Comparison of ENCODE assay signal across 8 cellular contexts in the genomic region with DNA sequence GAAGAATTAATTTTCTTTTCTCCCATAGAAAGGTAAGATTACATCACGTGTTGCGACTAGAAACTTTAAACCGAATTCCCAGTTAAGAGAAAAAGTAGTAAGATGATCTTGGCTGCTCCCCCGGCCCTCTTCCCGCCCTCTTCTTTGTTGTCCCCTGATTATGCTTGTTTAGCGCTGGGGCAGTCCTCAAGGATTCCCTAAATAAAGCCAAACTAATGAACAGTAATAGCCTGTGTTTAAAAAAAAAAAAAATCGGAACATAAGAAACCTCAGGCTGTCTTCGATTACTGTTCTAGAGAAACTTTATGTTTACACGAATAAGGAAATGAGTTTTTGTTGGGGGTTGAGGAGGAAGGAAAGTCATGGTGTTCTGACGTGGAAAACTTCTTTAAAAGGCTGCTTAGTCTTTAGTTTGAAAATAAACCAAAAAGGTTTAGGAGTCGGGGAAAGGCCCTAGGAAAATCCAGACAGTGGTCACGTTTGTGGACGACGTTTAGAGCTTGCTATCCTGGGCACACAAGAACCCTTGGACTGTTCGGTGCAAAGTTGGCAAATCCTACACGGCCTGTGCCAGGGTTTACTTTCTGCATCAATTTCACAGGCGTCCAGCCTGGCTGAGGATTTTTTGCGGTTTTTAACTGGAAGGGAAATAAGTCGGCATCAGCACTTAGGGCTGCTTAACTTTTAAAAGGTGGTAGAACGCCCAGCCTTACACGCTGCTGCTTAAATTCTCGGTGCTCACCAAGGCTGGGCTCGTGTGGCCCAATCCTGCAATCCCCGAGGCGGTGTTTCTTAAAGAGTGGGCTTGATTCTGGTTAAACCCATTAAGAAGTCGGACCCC. TPM values are rescaled to one million over a fixed set of nuclear protein-coding genes. Genes with fewer than 3 reads are reported as not detected.
A peak's percentile ranks its signal among the peaks of the same experiment; 100 is the strongest.
DNase-seq lines count a peak whose midpoint lies in the region; ATAC-seq and TF ChIP-seq lines count a peak whose summit lies in the region.

No MANE protein-coding gene starts in this region.

- peak; percentile 42 for DNase-seq in NK-92 treated with Interleukin-12 subunit alpha and Interleukin-12 subunit beta, amount 100 ng/mL, for 24 hours (lab: John Stamatoyannopoulos, UW)
- DNase-seq in NK-92 (lab: John Stamatoyannopoulos, UW; ENCODE audit: unreplicated experiment), result no peak
- DNase-seq in OCI-M1 (lab: John Stamatoyannopoulos, UW), result peak; percentile 78
- DNase-seq in glutamatergic neuron, result peak; percentile 26
- no peak for DNase-seq in omental fat pad (ENCODE audit: low spot score)
- peak; percentile 27 to 37 for DNase-seq in uterus

- peak overlapping the region; percentile 96 to 98 for H3K27ac ChIP-seq in uterus

- H3K4me1 Mint-ChIP-seq in activated naive CD4-positive, alpha-beta T cell treated with anti-CD3 and anti-CD28 coated beads, Interleukin-2, amount 50 U/mL, for 24 hours, result peaks cover 38% of the 10 kb centered on the region
- peaks cover 7% of the 10 kb centered on the region for H3K4me1 Mint-ChIP-seq in glutamatergic neuron (ENCODE audit: low read depth, unreplicated experiment)

- ATAC-seq in omental fat pad (ENCODE audit: low FRiP score) (peak; percentile 15), HG03108 (IDR thresholded peaks at IDR 0.05; ENCODE audit: unreplicated experiment) (no peak)

- H3K4me3 Mint-ChIP-seq in activated naive CD4-positive, alpha-beta T cell treated with anti-CD3 and anti-CD28 coated beads, Interleukin-2, amount 50 U/mL, for 24 hours, result peak overlapping the region; percentile 89
- peak overlapping the region; percentile 90 for H3K4me3 Mint-ChIP-seq in glutamatergic neuron (ENCODE audit: unreplicated experiment)

- H3K36me3 ChIP-seq in uterus, result no peaks in the 10 kb centered on the region

- intact Hi-C loops in uterus (cut with DNase I; ENCODE audit: low total_unique reads), result no loop called here

- H3K4me3 ChIP-seq in uterus, result peak overlapping the region; percentile 71 to 88

- H3K27ac Mint-ChIP-seq in activated naive CD4-positive, alpha-beta T cell treated with anti-CD3 and anti-CD28 coated beads, Interleukin-2, amount 50 U/mL, for 24 hours, result peak overlapping the region; percentile 100
- peak overlapping the region; percentile 96 for H3K27ac Mint-ChIP-seq in glutamatergic neuron (ENCODE audit: unreplicated experiment)

- TF ChIP-seq POLR2A in uterus (IDR thresholded peaks at IDR 0.05), result no peak

- H3K9me3 Mint-ChIP-seq in activated naive CD4-positive, alpha-beta T cell treated with anti-CD3 and anti-CD28 coated beads, Interleukin-2, amount 50 U/mL, for 24 hours, result no peaks in the 10 kb centered on the region
- peaks cover 13% of the 10 kb centered on the region for H3K9me3 Mint-ChIP-seq in glutamatergic neuron (ENCODE audit: unreplicated experiment)

- H3K9me3 ChIP-seq in uterus, result no peaks in the 10 kb centered on the region

- TF ChIP-seq CTCF in glutamatergic neuron (IDR thresholded peaks at IDR 0.05; ENCODE audit: partially characterized antibody, unreplicated experiment) (no peak), omental fat pad (IDR thresholded peaks at IDR 0.05) (no peak), uterus (IDR thresholded peaks at IDR 0.05) (no peak)

- H3K27me3 ChIP-seq in uterus, result no peaks in the 10 kb centered on the region

- H3K4me1 ChIP-seq in uterus, result peaks cover 8 to 11% of the 10 kb centered on the region in 2 donors

- H3K36me3 Mint-ChIP-seq in activated naive CD4-positive, alpha-beta T cell treated with anti-CD3 and anti-CD28 coated beads, Interleukin-2, amount 50 U/mL, for 24 hours, result no peaks in the 10 kb centered on the region
- no peaks in the 10 kb centered on the region for H3K36me3 Mint-ChIP-seq in glutamatergic neuron (ENCODE audit: unreplicated experiment)

- H3K27me3 Mint-ChIP-seq in activated naive CD4-positive, alpha-beta T cell treated with anti-CD3 and anti-CD28 coated beads, Interleukin-2, amount 50 U/mL, for 24 hours, result no peaks in the 10 kb centered on the region
- no peaks in the 10 kb centered on the region for H3K27me3 Mint-ChIP-seq in glutamatergic neuron (ENCODE audit: unreplicated experiment)

RNA-seq across cellular contexts. Expression of gene MAT2B, which starts 1.1 kb away (rescaled TPM):
- total RNA-seq in glutamatergic neuron (ENCODE audit: unreplicated experiment), result 23.1 TPM
- 10 to 100 TPM; 25.7 to 55.0 (median 41.3) TPM for total RNA-seq in omental fat pad
- total RNA-seq in uterus, result 10 to 100 TPM; 40.0 to 93.1 (median 63.2) TPM

RNA-seq across cellular contexts. Expression of gene HMMR, which starts 43.9 kb away (rescaled TPM):
- total RNA-seq in glutamatergic neuron (ENCODE audit: unreplicated experiment) (7.4 TPM), omental fat pad (1 to 10 TPM in 2 of 4 donors, under 1 TPM in 1, not detected in 1; 0.32 to 2.6 (median 1.0) TPM), uterus (10 to 100 TPM in 1 of 4 donors, not detected in 3; 13.8 TPM)

RNA-seq across cellular contexts. Expression of gene NUDCD2, which starts 44.4 kb away (rescaled TPM):
- total RNA-seq in glutamatergic neuron (ENCODE audit: unreplicated experiment) (19.2 TPM), omental fat pad (1 to 10 TPM; 5.2 to 9.8 (median 5.9) TPM), uterus (10 to 100 TPM in 2 of 4 donors, 1 to 10 TPM in 2; 7.6 to 24.8 (median 9.8) TPM)

Comparison
In these comparisons a context has a peak if more than half of its experiments do, and no peak if none do; other contexts are left out.
1. DNase-seq: peak in NK-92 treated with Interleukin-12 subunit alpha and Interleukin-12 subunit beta, amount 100 ng/mL, for 24 hours (single experiment), OCI-M1 (single experiment), glutamatergic neuron (single experiment) and uterus (2 of 2); none in NK-92 (single experiment) and omental fat pad (single experiment).